Comparison of ENCODE assay signal across 7 cellular contexts in the genomic region with DNA sequence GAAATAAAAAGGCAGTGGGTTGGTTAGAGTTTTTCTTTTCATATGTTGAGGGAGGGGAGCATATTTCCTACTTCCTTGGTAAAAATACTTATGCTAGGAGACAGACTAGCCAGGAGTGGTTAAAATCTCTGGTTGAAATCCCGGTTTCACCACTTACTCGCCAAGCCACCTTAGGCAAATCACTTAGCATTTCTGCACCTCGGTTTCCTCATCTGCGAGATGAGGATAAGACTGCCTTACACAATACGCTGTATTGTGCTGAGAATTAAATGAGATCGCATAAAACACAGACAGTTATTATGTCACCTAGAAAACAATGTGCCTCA. TPM values are rescaled to one million over a fixed set of nuclear protein-coding genes. Genes with fewer than 3 reads are reported as not detected.
A peak's percentile ranks its signal among the peaks of the same experiment; 100 is the strongest.
DNase-seq lines count a peak whose midpoint lies in the region; TF ChIP-seq lines count a peak whose summit lies in the region.

No MANE protein-coding gene starts in this region.

- intact Hi-C loops in stomach (cut with DNase I; ENCODE audit: low total_unique reads), result loop anchor here (10.0 kb wide), 1 partner anchor 50 kb away; a partner anchor contains a TSS

- H3K27me3 Mint-ChIP-seq in HFFc6 (ENCODE audit: insufficient read depth) (no peaks in the 10 kb centered on the region), immature natural killer cell (ENCODE audit: low read depth in 3 of 3) (peaks cover 25 to 33% (median 32%) of the 10 kb centered on the region in 3 donors)
- H3K27me3 Mint-ChIP-seq in activated naive CD8-positive, alpha-beta T cell treated with anti-CD3 and anti-CD28 coated beads for 36 hours, result peaks cover 5% of the 10 kb centered on the region

- peaks cover 36 to 68% (median 54%) of the 10 kb centered on the region in 4 donors for H3K4me1 ChIP-seq in stomach

- no peak for TF ChIP-seq POLR2A in stomach (IDR thresholded peaks at IDR 0.05)

- TF ChIP-seq CTCF in HFFc6 (IDR thresholded peaks at IDR 0.05), result no peak
- TF ChIP-seq CTCF in stomach (IDR thresholded peaks at IDR 0.05), result no peak

- no peaks in the 10 kb centered on the region for H3K9me3 ChIP-seq in stomach

- H3K4me1 Mint-ChIP-seq in HFFc6 (ENCODE audit: low read depth), result peaks cover 62% of the 10 kb centered on the region
- peaks cover 63% of the 10 kb centered on the region for H3K4me1 Mint-ChIP-seq in activated naive CD8-positive, alpha-beta T cell treated with anti-CD3 and anti-CD28 coated beads for 36 hours
- H3K4me1 Mint-ChIP-seq in immature natural killer cell, result peaks cover 66 to 67% of the 10 kb centered on the region in 2 donors

- H3K36me3 ChIP-seq in stomach, result no peaks in the 10 kb centered on the region

- H3K9me3 Mint-ChIP-seq in HFFc6, result no peaks in the 10 kb centered on the region
- no peaks in the 10 kb centered on the region for H3K9me3 Mint-ChIP-seq in activated naive CD8-positive, alpha-beta T cell treated with anti-CD3 and anti-CD28 coated beads for 36 hours
- no peaks in the 10 kb centered on the region for H3K9me3 Mint-ChIP-seq in immature natural killer cell

- H3K36me3 Mint-ChIP-seq in HFFc6 (ENCODE audit: low read depth) (no peaks in the 10 kb centered on the region; the same call in 1 of the 2 replicates), immature natural killer cell (no peaks in the 10 kb centered on the region)
- H3K36me3 Mint-ChIP-seq in activated naive CD8-positive, alpha-beta T cell treated with anti-CD3 and anti-CD28 coated beads for 36 hours, result peaks cover 13% of the 10 kb centered on the region

- peak overlapping the region; percentile 72 to 95 (median 81) for H3K4me3 ChIP-seq in stomach

- H3K27ac Mint-ChIP-seq in HFFc6 (peak overlapping the region; percentile 76), immature natural killer cell (peak overlapping the region; percentile 84 to 100 (median 87))
- peak overlapping the region; percentile 76 for H3K27ac Mint-ChIP-seq in activated naive CD8-positive, alpha-beta T cell treated with anti-CD3 and anti-CD28 coated beads for 36 hours

- peak overlapping the region in 4 of 5 donors; percentile 54 to 92 (median 74) for H3K27ac ChIP-seq in stomach

- WGBS in stomach, 5 donors, result 41 to 63% (median 48%) methylated on average over 6 of the region's 6 CpGs

- H3K4me3 Mint-ChIP-seq in HFFc6 (peak overlapping the region; percentile 93), immature natural killer cell (peak overlapping the region; percentile 88 to 93 (median 90))
- H3K4me3 Mint-ChIP-seq in activated naive CD8-positive, alpha-beta T cell treated with anti-CD3 and anti-CD28 coated beads for 36 hours, result peak overlapping the region; percentile 79

- DNase-seq in HFFc6 (no peak), immature natural killer cell (no peak), stomach (no peak), AG08396 (ENCODE audit: low spot score) (no peak), NCI-H748 (lab: John Stamatoyannopoulos, UW; ENCODE audit: unreplicated experiment) (no peak), GM03348 (ENCODE audit: low spot score) (no peak)
- no peak for DNase-seq in activated naive CD8-positive, alpha-beta T cell treated with anti-CD3 and anti-CD28 coated beads for 36 hours

- TF ChIP-seq EP300 in stomach (IDR thresholded peaks at IDR 0.05), result no peak

- H3K27me3 ChIP-seq in stomach, result no peaks in the 10 kb centered on the region

RNA-seq across cellular contexts. Expression of a gene that starts 1.4 kb away (rescaled TPM):
- total RNA-seq in HFFc6 (2021; fragmentation: NEBNext Ultra II Directional; extraction: Animal tissue kit (Norgen Biotek cat#: 25700)), result 10 to 100 TPM; 19.9 to 28.9 (median 21.0) TPM
- total RNA-seq in activated naive CD8-positive, alpha-beta T cell treated with anti-CD3 and anti-CD28 coated beads for 36 hours, result 10 to 100 TPM; 21.4 to 21.7 TPM
- 1 to 10 TPM; 1.9 to 3.9 (median 3.2) TPM for polyA plus RNA-seq in immature natural killer cell
- total RNA-seq in stomach, result 10 to 100 TPM in 2 of 5 donors, 1 to 10 TPM in 2, under 1 TPM in 1; 0.58 to 47.8 (median 7.7) TPM
- 1 to 10 TPM in 2 of 3 donors, under 1 TPM in 1; 0.92 to 5.1 (median 3.4) TPM for polyA plus RNA-seq in stomach

RNA-seq across cellular contexts. Expression of a gene that starts 52.7 kb away (rescaled TPM):
- 10 to 100 TPM; 18.3 to 24.1 (median 20.2) TPM for total RNA-seq in HFFc6 (2021; fragmentation: NEBNext Ultra II Directional; extraction: Animal tissue kit (Norgen Biotek cat#: 25700))
- total RNA-seq in activated naive CD8-positive, alpha-beta T cell treated with anti-CD3 and anti-CD28 coated beads for 36 hours, result 1 to 10 TPM; 3.9 to 4.7 TPM
- 1 to 10 TPM; 1.7 to 6.7 (median 3.8) TPM for polyA plus RNA-seq in immature natural killer cell
- total RNA-seq in stomach, result 10 to 100 TPM in 1 of 5 donors, 1 to 10 TPM in 4; 3.5 to 11.0 (median 7.6) TPM
- 10 to 100 TPM in 2 of 3 donors, 1 to 10 TPM in 1; 6.7 to 16.0 (median 11.1) TPM for polyA plus RNA-seq in stomach
